In the genomic region with DNA sequence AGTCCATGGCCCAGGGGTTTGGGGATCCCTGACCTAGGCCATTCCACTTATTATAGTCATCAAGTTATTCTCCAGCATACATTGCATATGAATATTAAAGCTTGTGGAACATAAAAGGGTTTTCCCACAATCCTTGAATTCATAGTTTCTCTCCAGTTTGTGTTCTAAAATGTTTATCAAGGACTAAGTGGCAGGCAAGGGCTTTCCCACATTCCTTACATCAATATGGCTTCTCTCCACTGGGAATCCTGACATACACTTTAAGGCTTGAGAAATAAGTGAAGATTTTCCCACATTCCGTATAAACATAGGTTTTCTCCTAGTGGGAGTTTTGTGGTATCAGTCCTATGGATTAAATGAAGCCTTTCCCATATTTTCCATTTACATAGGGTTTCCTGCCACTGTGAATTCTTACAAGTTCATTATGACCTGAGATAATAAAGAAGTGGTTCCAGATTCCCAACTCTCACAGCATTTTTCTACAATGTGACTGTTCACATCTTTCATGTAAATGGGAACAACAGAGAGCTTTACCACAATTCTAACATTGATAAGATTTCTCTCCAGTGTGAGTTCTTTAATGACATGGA, we compare ENCODE assay signal across 36 cellular contexts. TPM values are rescaled to one million over a fixed set of nuclear protein-coding genes. Genes with fewer than 3 reads are reported as not detected.
DNase-seq lines count a peak whose midpoint lies in the region; ATAC-seq, FAIRE-seq and TF ChIP-seq lines count a peak whose summit lies in the region.
"Had no signal": no experiment of that assay in that cellular context is flagged by ENCODE, and none has a peak within 500 bp of the region (broad histone marks: within the 10 kb centered on the region; RNA-seq: fewer than 3 reads in every experiment).

No MANE protein-coding gene starts in this region.

- no peak overlapping the region for H2AK5ac ChIP-seq in H1 (ENCODE audit: low read depth, low read length)
- H2AK5ac ChIP-seq in mesendoderm (ENCODE audit: low read length) = no peak overlapping the region

- H3K27me3 ChIP-seq in GM23338 (ENCODE audit: insufficient read depth) = peaks cover 4% of the 10 kb centered on the region; the same call in 1 of the 2 replicates
- H3K27me3 ChIP-seq in PC-3 (ENCODE audit: low read length) = no peaks in the 10 kb centered on the region
- no peaks in the 10 kb centered on the region for H3K27me3 ChIP-seq in H1 (replicated peaks in 1 of 4; ENCODE audit: control insufficient read depth in 3 of 4, extremely low read depth in 1 of 4, insufficient read depth in 3 of 4, low read length in 3 of 4)
- H3K27me3 ChIP-seq in mesendoderm (ENCODE audit: insufficient read depth, low read length, poor library complexity) = no peaks in the 10 kb centered on the region
- H3K27me3 ChIP-seq: BE2C, esophagus muscularis mucosa, suprapubic skin had no signal

- peaks cover 97% of the 10 kb centered on the region for H3K9me3 Mint-ChIP-seq in GM23338

- H3K4me3 ChIP-seq in GM23338 (peak overlapping the region; percentile 19; the same call in 1 of the 2 replicates), PC-3 (ENCODE audit: low read length) (peak overlapping the region; percentile 10; the same call in 1 of the 2 replicates), H1 (ENCODE audit: extremely low read depth in 1 of 4, insufficient read depth in 2 of 4, low read depth in 3 of 4, low read length in 4 of 4) (peak overlapping the region in 1 of 4 experiments; percentile 6; a peak in 1 of 8 replicates), mesendoderm (ENCODE audit: low read length) (peak overlapping the region; percentile 9), OCI-LY7 (ENCODE audit: low read depth, low read length, poor library complexity, severe bottlenecking) (no peak overlapping the region)
- H3K4me3 ChIP-seq: esophagus muscularis mucosa, HAP-1, left ventricle myocardium inferior, suprapubic skin had no signal

- no peaks in the 10 kb centered on the region for H3K23me2 ChIP-seq in H1 (ENCODE audit: low read depth, low read length)

- H4K8ac ChIP-seq in H1 (ENCODE audit: extremely low read depth, insufficient read depth, low read length) = no peak overlapping the region
- H4K8ac ChIP-seq in mesendoderm (ENCODE audit: low read depth, low read length) = no peak overlapping the region

- H2BK120ac ChIP-seq in H1 (replicated peaks; ENCODE audit: low read depth, low read length) = no peak overlapping the region
- H2BK120ac ChIP-seq in mesendoderm (ENCODE audit: low read depth, low read length) = no peak overlapping the region

- H3K79me2 ChIP-seq in GM23338 (replicated peaks; ENCODE audit: insufficient read depth) (0 out of 2 replicates have a peak, but pooled peaks cover 4% of the 10 kb centered on the region), PC-3 (ENCODE audit: low read length) (no peaks in the 10 kb centered on the region), H1 (ENCODE audit: control insufficient read depth in 1 of 2, insufficient read depth in 2 of 2, low read length in 2 of 2) (no peaks in the 10 kb centered on the region), mesendoderm (ENCODE audit: control insufficient read depth, insufficient read depth, low read length) (no peaks in the 10 kb centered on the region), OCI-LY7 (ENCODE audit: insufficient read depth, low read depth, low read length) (no peaks in the 10 kb centered on the region)

- H3K9ac ChIP-seq in PC-3 (ENCODE audit: low read length) = no peak overlapping the region
- no peak overlapping the region for H3K9ac ChIP-seq in H1 (replicated peaks in 1 of 4; ENCODE audit: extremely low read depth in 1 of 4, low read depth in 3 of 4, low read length in 3 of 4)
- H3K9ac ChIP-seq in mesendoderm (ENCODE audit: low read length) = no peak overlapping the region

- no peak overlapping the region for H3K27ac Mint-ChIP-seq in GM23338
- H3K27ac Mint-ChIP-seq: activated CD4-positive, alpha-beta T cell treated with anti-CD3 and anti-CD28 coated beads, Interleukin-2, amount 10 ng/mL, durations not matched to agents 24 days and 14 days; effector memory CD8-positive, alpha-beta T cell; stimulated activated effector memory CD8-positive, alpha-beta T cell treated with anti-CD3 and anti-CD28 coated beads, Interleukin-12 subunit alpha, Interleukin-12 subunit beta, amount 100 ng/mL, for 72 hours had no signal

- H3K4ac ChIP-seq in H1 (replicated peaks; ENCODE audit: insufficient read length, low read depth, low read length) (no peak overlapping the region), mesendoderm (ENCODE audit: low read depth, low read length) (no peak overlapping the region)

- H3K27ac ChIP-seq in GM23338 (ENCODE audit: low read depth) (no peak overlapping the region), PC-3 (ENCODE audit: low read length) (no peak overlapping the region), H1 (ENCODE audit: low read depth, low read length) (no peak overlapping the region), mesendoderm (ENCODE audit: low read depth, low read length) (no peak overlapping the region), OCI-LY7 (ENCODE audit: low read depth, low read length, poor library complexity, severe bottlenecking) (no peak overlapping the region)
- H3K27ac ChIP-seq: esophagus muscularis mucosa, left ventricle myocardium inferior, suprapubic skin had no signal

- H3K9me3 ChIP-seq in PC-3 (ENCODE audit: low read length) = peaks cover 78% of the 10 kb centered on the region
- H3K9me3 ChIP-seq in H1 (ENCODE audit: insufficient read depth in 2 of 2, low read depth in 1 of 2, low read length in 1 of 2) = peaks cover 79 to 86% of the 10 kb centered on the region in 2 experiments
- peaks cover 16% of the 10 kb centered on the region; the same call in 1 of the 2 replicates for H3K9me3 ChIP-seq in OCI-LY7 (ENCODE audit: low read length)

- no peaks in the 10 kb centered on the region for H3K4me1 ChIP-seq in GM23338 (ENCODE audit: insufficient read depth)
- no peaks in the 10 kb centered on the region for H3K4me1 ChIP-seq in PC-3 (ENCODE audit: insufficient read depth, low read length)
- H3K4me1 ChIP-seq in H1 (replicated peaks in 1 of 4; ENCODE audit: control insufficient read depth in 3 of 4, insufficient read depth in 4 of 4, low read length in 3 of 4) = no peaks in the 10 kb centered on the region
- no peaks in the 10 kb centered on the region for H3K4me1 ChIP-seq in mesendoderm (ENCODE audit: control insufficient read depth, low read depth, low read length)
- H3K4me1 ChIP-seq in OCI-LY7 (ENCODE audit: insufficient read depth, low read length, poor library complexity, severe bottlenecking) = no peaks in the 10 kb centered on the region
- H3K4me1 ChIP-seq: BE2C, Caco-2, esophagus muscularis mucosa, HAP-1, left ventricle myocardium inferior, suprapubic skin had no signal

- no peak overlapping the region for H3K4me3 Mint-ChIP-seq in GM23338
- H3K4me3 Mint-ChIP-seq: activated CD4-positive, alpha-beta T cell treated with anti-CD3 and anti-CD28 coated beads, Interleukin-2, amount 10 ng/mL, durations not matched to agents 24 days and 14 days; effector memory CD8-positive, alpha-beta T cell; stimulated activated effector memory CD8-positive, alpha-beta T cell treated with anti-CD3 and anti-CD28 coated beads, Interleukin-12 subunit alpha, Interleukin-12 subunit beta, amount 100 ng/mL, for 72 hours had no signal

- no peaks in the 10 kb centered on the region for H3K9me2 ChIP-seq in GM23338 (ENCODE audit: insufficient read depth)
- H3K9me2 ChIP-seq in PC-3 (replicated peaks; ENCODE audit: low read length) = no peaks in the 10 kb centered on the region
- no peaks in the 10 kb centered on the region for H3K9me2 ChIP-seq in OCI-LY7 (ENCODE audit: insufficient read depth, low read length)

- CTCF ChIA-PET in PC-3 (lab: Charles Lee) (no interaction called here), H1 (lab: Charles Lee; ENCODE audit: partially characterized antibody) (no interaction called here), OCI-LY7 (lab: Charles Lee; ENCODE audit: unreplicated experiment) (no interaction called here)

- TF ChIP-seq CTCF in GM23338 (conservative IDR thresholded peaks at IDR 0.05; ENCODE audit: low read depth in 2 of 2) (no peak), PC-3 (conservative IDR thresholded peaks at IDR 0.05; ENCODE audit: low read depth, low read length) (no peak), H1 (IDR thresholded peaks at IDR 0.05; ENCODE audit: control extremely low read depth in 1 of 3, insufficient read depth in 1 of 3, low read depth in 1 of 3, low read length in 3 of 3) (no peak), OCI-LY7 (conservative IDR thresholded peaks at IDR 0.05; ENCODE audit: low read length) (no peak)

- WGBS in H1 (ENCODE audit: extremely low coverage in 1 of 2, insufficient coverage in 1 of 2, insufficient read length in 1 of 2, insufficient replicate concordance in 2 of 2, low coverage in 1 of 2, low lambda C conversion rate in 2 of 2, missing lambda C conversion rate in 1 of 2), 2 experiments = 96% methylated on average over 1 of the region's 1 CpG; no CpG with 5 or more reads in 1 of the 2 experiments
- no CpG with 5 or more reads among the region's 1 CpG for WGBS in mesendoderm (ENCODE audit: extremely low coverage, insufficient coverage, low lambda C conversion rate)

- DNase-seq in GM23338 (ENCODE audit: low spot score) (peak; percentile 14), PC-3 (no peak), H1 (ENCODE audit: low read depth in 1 of 2, low spot score in 2 of 2) (no peak), mesendoderm (peak; percentile 26), hypothalamus (lab: John Stamatoyannopoulos, UW) (no peak), OCI-LY7 (ENCODE audit: low spot score) (no peak), NCI-H748 (lab: John Stamatoyannopoulos, UW; ENCODE audit: unreplicated experiment) (no peak), NCI-H774 (lab: John Stamatoyannopoulos, UW) (no peak)
- DNase-seq: ACHN; activated CD4-positive, alpha-beta T cell treated with anti-CD3 and anti-CD28 coated beads, Interleukin-2, amount 10 ng/mL, durations not matched to agents 24 days and 14 days; activated gamma-delta T cell; activated T-cell treated with anti-CD3 and anti-CD28 coated beads, Interleukin-2, amount 50 U/mL, for 1 hour; BE2C; Caco-2; DMS79 treated with DMSO at 0.1 percent for 48 hours; effector memory CD8-positive, alpha-beta T cell; GF-D8; hippocampal formation; islet precursor cell; left ventricle myocardium inferior; NCI-H1092; NCI-H187 treated with DMSO at 0.1 percent for 48 hours; NCI-H524; NK-92 treated with Interleukin-12 subunit alpha and Interleukin-12 subunit beta, amount 100 ng/mL, for 24 hours; right cardiac atrium; SHP77; stimulated activated CD4-positive, alpha-beta T cell treated with anti-CD3 and anti-CD28 coated beads, Interleukin-12 subunit alpha, Interleukin-12 subunit beta, amount 100 ng/mL, for 4 hours; stimulated activated CD4-positive, alpha-beta T cell treated with anti-CD3 and anti-CD28 coated beads, Interleukin-4, amount 100 ng/mL, for 24 hours had no signal

- H4K5ac ChIP-seq in H1 (ENCODE audit: insufficient read length, low read depth, low read length) (no peak overlapping the region), mesendoderm (ENCODE audit: low read length) (no peak overlapping the region)

- H3K18ac ChIP-seq in H1 (ENCODE audit: extremely low read depth, low read length) = no peak overlapping the region
- H3K18ac ChIP-seq in mesendoderm (ENCODE audit: low read length) = no peak overlapping the region

- no peak for TF ChIP-seq RAD21 in H1 (IDR thresholded peaks at IDR 0.05 in 1 of 2, conservative IDR thresholded peaks at IDR 0.05 in 1 of 2; ENCODE audit: low read depth in 2 of 2, low read length in 2 of 2)

- H4K91ac ChIP-seq in H1 (replicated peaks; ENCODE audit: insufficient read length, low read length) = no peak overlapping the region

- BruUV-seq in PC-3 (replicated peaks; lab: Mats Ljungman, UMichigan) (no TSS peak), OCI-LY7 (replicated peaks; lab: Mats Ljungman, UMichigan) (no TSS peak)

- ATAC-seq in GM23338 (no peak), PC-3 (no peak)
- ATAC-seq: effector memory CD8-positive, alpha-beta T cell; Panc1; right cardiac atrium; stimulated activated effector memory CD8-positive, alpha-beta T cell treated with anti-CD3 and anti-CD28 coated beads, Interleukin-12 subunit alpha, Interleukin-12 subunit beta, amount 100 ng/mL, for 72 hours had no signal

- H3K23ac ChIP-seq in H1 (ENCODE audit: insufficient read length) (no peak overlapping the region), mesendoderm (ENCODE audit: low read length) (no peak overlapping the region)

- no peak for TF ChIP-seq EP300 in H1 (IDR thresholded peaks at IDR 0.05; ENCODE audit: borderline replicate concordance in 1 of 2, low read depth in 2 of 2, low read length in 2 of 2)

- H2BK12ac ChIP-seq in H1 (ENCODE audit: low read depth, low read length) = no peak overlapping the region

- H3K4me1 Mint-ChIP-seq in GM23338 = no peaks in the 10 kb centered on the region
- H3K4me1 Mint-ChIP-seq: activated CD4-positive, alpha-beta T cell treated with anti-CD3 and anti-CD28 coated beads, Interleukin-2, amount 10 ng/mL, durations not matched to agents 24 days and 14 days; stimulated activated effector memory CD8-positive, alpha-beta T cell treated with anti-CD3 and anti-CD28 coated beads, Interleukin-12 subunit alpha, Interleukin-12 subunit beta, amount 100 ng/mL, for 72 hours had no signal

- no peak overlapping the region for H2AFZ ChIP-seq in GM23338
- H2AFZ ChIP-seq in PC-3 (ENCODE audit: low read length) = no peak overlapping the region
- no peak overlapping the region for H2AFZ ChIP-seq in H1 (ENCODE audit: low read length)
- H2AFZ ChIP-seq in OCI-LY7 (ENCODE audit: low read length) = no peak overlapping the region

- intact Hi-C loops in PC-3 (cut with micrococcal nuclease) = no loop called here
- intact Hi-C loops in OCI-LY7 (cut with micrococcal nuclease; ENCODE audit: unreplicated experiment) = no loop called here

- no peak overlapping the region for H2BK20ac ChIP-seq in H1 (ENCODE audit: low read length)

- H3K36me3 Mint-ChIP-seq in GM23338 (ENCODE audit: low read depth) = peaks cover 78% of the 10 kb centered on the region

- no peak overlapping the region for H2BK5ac ChIP-seq in H1 (ENCODE audit: low read depth, low read length)
- no peak overlapping the region for H2BK5ac ChIP-seq in mesendoderm (ENCODE audit: low read length)

- H4K20me1 ChIP-seq in GM23338 (replicated peaks; ENCODE audit: insufficient read depth) (no peaks in the 10 kb centered on the region), PC-3 (ENCODE audit: low read length) (no peaks in the 10 kb centered on the region), H1 (replicated peaks in 1 of 2; ENCODE audit: control insufficient read depth in 1 of 2, insufficient read depth in 2 of 2, low read length in 2 of 2) (no peaks in the 10 kb centered on the region), OCI-LY7 (ENCODE audit: insufficient read depth, low read length) (no peaks in the 10 kb centered on the region)

- no peak overlapping the region for H3K56ac ChIP-seq in H1 (replicated peaks; ENCODE audit: insufficient read length, low read depth, low read length)
- H3K56ac ChIP-seq in mesendoderm (ENCODE audit: low read length) = no peak overlapping the region

- no peak overlapping the region for H3K14ac ChIP-seq in H1 (ENCODE audit: insufficient read length)

- H3F3A ChIP-seq in GM23338 (replicated peaks; ENCODE audit: low read depth) = peaks cover 3% of the 10 kb centered on the region; the same call in 1 of the 2 replicates
- no peaks in the 10 kb centered on the region for H3F3A ChIP-seq in PC-3 (ENCODE audit: low read length, unreplicated experiment)

- H3K79me1 ChIP-seq in H1 (ENCODE audit: low read depth, low read length) = no peaks in the 10 kb centered on the region
- no peaks in the 10 kb centered on the region for H3K79me1 ChIP-seq in mesendoderm (ENCODE audit: low read length)

- H3K36me3 ChIP-seq in GM23338 (ENCODE audit: insufficient read depth) (peaks cover 44% of the 10 kb centered on the region), PC-3 (ENCODE audit: low read depth, low read length) (peaks cover 57% of the 10 kb centered on the region), H1 (ENCODE audit: control insufficient read depth in 2 of 4, insufficient read depth in 4 of 4, low read length in 3 of 4) (peaks cover 9 to 54% (median 31%) of the 10 kb centered on the region in 4 experiments), mesendoderm (ENCODE audit: control insufficient read depth, insufficient read depth, low read length) (peaks cover 5% of the 10 kb centered on the region), OCI-LY7 (ENCODE audit: insufficient read depth, low read length) (peaks cover 32% of the 10 kb centered on the region)

- H2BK15ac ChIP-seq in H1 (ENCODE audit: low read length) (no peak overlapping the region), mesendoderm (replicated peaks; ENCODE audit: low read depth) (no peak overlapping the region)

- H3K27me3 Mint-ChIP-seq in GM23338 (ENCODE audit: insufficient read depth, low read depth, poor library complexity) = peaks cover 3% of the 10 kb centered on the region
- H3K27me3 Mint-ChIP-seq: activated CD4-positive, alpha-beta T cell treated with anti-CD3 and anti-CD28 coated beads, Interleukin-2, amount 10 ng/mL, durations not matched to agents 24 days and 14 days; effector memory CD8-positive, alpha-beta T cell had no signal

- H3K4me2 ChIP-seq in GM23338 = no peak overlapping the region
- no peak overlapping the region for H3K4me2 ChIP-seq in PC-3 (ENCODE audit: low read length)
- H3K4me2 ChIP-seq in H1 (ENCODE audit: insufficient read depth in 1 of 2, low read depth in 2 of 2, low read length in 2 of 2) = no peak overlapping the region
- no peak overlapping the region for H3K4me2 ChIP-seq in mesendoderm (ENCODE audit: low read length)
- no peak overlapping the region for H3K4me2 ChIP-seq in OCI-LY7 (ENCODE audit: low read length)

- POLR2A ChIA-PET in PC-3 (lab: Charles Lee; ENCODE audit: unreplicated experiment) (interaction anchor here (0.6 kb wide), 1 partner anchor 43 kb away, joined by 11 read pairs; no protein-coding TSS in a partner anchor), H1 (lab: Charles Lee; ENCODE audit: partially characterized antibody) (interaction anchor here (0.6 to 2.3 kb wide), 3 partner anchors 12 to 475 kb away, joined by 3 to 5 read pairs (median 3); no protein-coding TSS in a partner anchor), OCI-LY7 (lab: Charles Lee) (no interaction called here)

- no peak for TF ChIP-seq POLR2A in H1 (IDR thresholded peaks at IDR 0.05; ENCODE audit: control extremely low read depth in 1 of 2, low read depth in 2 of 2, low read length in 2 of 2)

- no peak for FAIRE-seq in H1 (lab: Jason Lieb, UNC)

RNA-seq across cellular contexts. Expression of a gene that starts 14.5 kb away (rescaled TPM):
- 20.0 and 22.7 TPM in 2 replicates for total RNA-seq in GM23338 (2014; rRNA removed; shearing (Covaris generic))
- polyA plus RNA-seq in GM23338 (2016; fragmentation: Nextera tagmentation; extraction: Ambion mirVana) = 10.5 and 11.0 TPM in 2 replicates
- total RNA-seq in PC-3 (2014; rRNA removed) = 8.2 and 9.7 TPM in 2 replicates
- 27.9 and 30.9 TPM in 2 replicates for total RNA-seq in H1 (2021; fragmentation: NEBNext Ultra II Directional; extraction: Animal tissue kit (Norgen Biotek cat#: 25700))
- polyA plus RNA-seq in H1 (2011; rRNA removed) = 2.9 and 3.6 TPM in 2 replicates
- polyA plus RNA-seq in H1 (2011; cell fraction: cytosol; rRNA removed) = 4.7 TPM
- 4.9 TPM for polyA plus RNA-seq in H1 (2011; cell fraction: nucleus; rRNA removed)
- 6.2 to 11.2 TPM (median 9.6 TPM) in 4 replicates for polyA plus RNA-seq in H1 (2012, experiment 1 of 2)
- 1.2 TPM for polyA plus RNA-seq in H1 (2012, experiment 2 of 2)
- 10.1 TPM for polyA plus RNA-seq in H1 (2013, experiment 1 of 2)
- 9.6 TPM for polyA plus RNA-seq in H1 (2013, experiment 2 of 2)
- 42.7 and 51.1 TPM in 2 replicates for polyA minus RNA-seq in H1 (2011; rRNA and poly(A)+ RNA removed)
- polyA minus RNA-seq in H1 (2011; cell fraction: cytosol; rRNA and poly(A)+ RNA removed) = 12.8 TPM
- polyA minus RNA-seq in H1 (2011; cell fraction: nucleus; rRNA and poly(A)+ RNA removed) = 38.8 TPM
- polyA plus RNA-seq in mesendoderm (2013, experiment 1 of 2) = 9.0 TPM
- 9.3 TPM for polyA plus RNA-seq in mesendoderm (2013, experiment 2 of 2)
- 7.0 and 8.5 TPM in 2 replicates for total RNA-seq in OCI-LY7 (2014; rRNA removed; shearing (Covaris generic))
- 8.0 and 8.9 TPM in 2 replicates for total RNA-seq in OCI-LY7 (2022)

RNA-seq across cellular contexts. Expression of a gene that starts 25.6 kb away (rescaled TPM):
- 0.14 and 0.31 TPM in 2 replicates for total RNA-seq in GM23338 (2014; rRNA removed; shearing (Covaris generic))
- polyA plus RNA-seq in GM23338 (2016; fragmentation: Nextera tagmentation; extraction: Ambion mirVana) (not detected in 2 replicates), H1 (2011; rRNA removed) (0.02 TPM in 1 of 2 replicates, not detected in the other)
- total RNA-seq in PC-3 (2014; rRNA removed) (not detected in 2 replicates), OCI-LY7 (2022) (not detected in 2 replicates)
- total RNA-seq in H1 (2021; fragmentation: NEBNext Ultra II Directional; extraction: Animal tissue kit (Norgen Biotek cat#: 25700)) = not detected in 2 replicates
- polyA plus RNA-seq in H1 (2011; cell fraction: cytosol; rRNA removed) = not detected
- polyA plus RNA-seq in H1 (2011; cell fraction: nucleus; rRNA removed) = not detected
- not detected in 4 replicates for polyA plus RNA-seq in H1 (2012, experiment 1 of 2)
- not detected for polyA plus RNA-seq in H1 (2012, experiment 2 of 2)
- 0.20 TPM for polyA plus RNA-seq in H1 (2013, experiment 1 of 2)
- 0.26 TPM for polyA plus RNA-seq in H1 (2013, experiment 2 of 2)
- not detected in 2 replicates for polyA minus RNA-seq in H1 (2011; rRNA and poly(A)+ RNA removed)
- polyA minus RNA-seq in H1 (2011; cell fraction: cytosol; rRNA and poly(A)+ RNA removed) = not detected
- not detected for polyA minus RNA-seq in H1 (2011; cell fraction: nucleus; rRNA and poly(A)+ RNA removed)
- polyA plus RNA-seq in mesendoderm (2013, experiment 1 of 2) = 0.18 TPM
- 0.15 TPM for polyA plus RNA-seq in mesendoderm (2013, experiment 2 of 2)
- not detected in 2 replicates for total RNA-seq in OCI-LY7 (2014; rRNA removed; shearing (Covaris generic))
- total RNA-seq: activated CD4-positive, alpha-beta T cell treated with anti-CD3 and anti-CD28 coated beads, Interleukin-2, amount 10 ng/mL, durations not matched to agents 24 days and 14 days; activated CD8-positive, alpha-beta memory T cell treated with anti-CD3 and anti-CD28 coated beads for 36 hours; Caco-2; esophagus muscularis mucosa; mucosa of gallbladder; right cardiac atrium; T-helper 2 cell treated with Interferon-gamma antibody and Interleukin-4, amounts not matched to agents 100 ng/mL and 5 ng/mL, for 36 hours had no signal
- polyA plus RNA-seq: right cardiac atrium had no signal

Comparison
In these comparisons a context has a peak if more than half of its experiments do, and no peak if none do; other contexts are left out.
1. DNase-seq: peak in GM23338 (single experiment) and mesendoderm (single experiment); none in PC-3 (single experiment), H1 (0 of 2), hypothalamus (0 of 51), OCI-LY7 (single experiment), NCI-H748 (single experiment) and NCI-H774 (single experiment).